Comparison of ENCODE assay signal across 13 cellular contexts in genomic region chr1:84913025-84913892, GRCh38. TPM values are rescaled to one million over a fixed set of nuclear protein-coding genes. Genes with fewer than 3 reads are reported as not detected.
DNase-seq lines count a peak whose midpoint lies in the region; ATAC-seq and TF ChIP-seq lines count a peak whose summit lies in the region.
"Had no signal": no experiment of that assay in that cellular context is flagged by ENCODE, and none has a peak within 500 bp of the region (broad histone marks: within the 10 kb centered on the region; RNA-seq: fewer than 3 reads in every experiment).

No MANE protein-coding gene starts in this region.

- no peak overlapping the region for H3K27ac ChIP-seq in neural progenitor cell
- H3K27ac ChIP-seq: skin epidermis had no signal

- peak; percentile 55 for ATAC-seq in GM21717 (IDR thresholded peaks at IDR 0.05; ENCODE audit: unreplicated experiment)
- ATAC-seq in mucosa of descending colon, result peak; percentile 99
- no peak for ATAC-seq in esophagus mucosa

- peak; percentile 61 for DNase-seq in NAMALWA (ENCODE audit: low spot score)
- DNase-seq in choroid plexus epithelial cell (ENCODE audit: low read depth), result peak; percentile 42
- peak in 1 of 3 donors; percentile 31 for DNase-seq in mucosa of descending colon
- no peak for DNase-seq in neural progenitor cell (ENCODE audit: low spot score)
- DNase-seq in amniotic stem cell (lab: John Stamatoyannopoulos, UW), result no peak
- DNase-seq: activated CD4-positive, alpha-beta T cell treated with anti-CD3 and anti-CD28 coated beads, Interleukin-2, amount 50 U/mL, for 1 hour; activated naive CD4-positive, alpha-beta T cell treated with Interleukin-2 at 50 U/mL for 16 hours; NCI-H2171; stimulated activated CD8-positive, alpha-beta memory T cell treated with anti-CD3 and anti-CD28 coated beads, Interleukin-4, amount 100 ng/mL, for 48 hours had no signal

- H3F3A ChIP-seq in neural progenitor cell (ENCODE audit: low read depth), result no peaks in the 10 kb centered on the region

- intact Hi-C loops in mucosa of descending colon (cut with DNase I, micrococcal nuclease), result no loop called here

- H3K4me2 ChIP-seq in neural progenitor cell, result no peak overlapping the region

- TF ChIP-seq CTCF in choroid plexus epithelial cell (conservative IDR thresholded peaks at IDR 0.05; ENCODE audit: low read depth, low read length), result no peak
- TF ChIP-seq CTCF in mucosa of descending colon (IDR thresholded peaks at IDR 0.05), result no peak
- TF ChIP-seq CTCF in neural progenitor cell (IDR thresholded peaks at IDR 0.05), result no peak

- no peaks in the 10 kb centered on the region for H3K79me2 ChIP-seq in neural progenitor cell (ENCODE audit: low read depth)

- H3K36me3 Mint-ChIP-seq in neural progenitor cell, result no peaks in the 10 kb centered on the region

- no peaks in the 10 kb centered on the region for H3K4me1 ChIP-seq in mucosa of descending colon (ENCODE audit: low read depth)
- no peaks in the 10 kb centered on the region for H3K4me1 ChIP-seq in neural progenitor cell

- H3K4me3 ChIP-seq in choroid plexus epithelial cell (ENCODE audit: low read depth, low read length), result no peak overlapping the region
- H3K4me3 ChIP-seq in mucosa of descending colon, result no peak overlapping the region
- H3K4me3 ChIP-seq in neural progenitor cell, result no peak overlapping the region
- H3K4me3 ChIP-seq: skin epidermis had no signal

- no peaks in the 10 kb centered on the region for H3K4me1 Mint-ChIP-seq in neural progenitor cell

- peaks cover 2% of the 10 kb centered on the region for H3K27me3 Mint-ChIP-seq in neural progenitor cell (ENCODE audit: insufficient read depth, low read depth)

- H3K36me3 ChIP-seq in mucosa of descending colon (ENCODE audit: low read depth) (no peaks in the 10 kb centered on the region), neural progenitor cell (no peaks in the 10 kb centered on the region)

- H4K20me1 ChIP-seq in neural progenitor cell (ENCODE audit: low read depth), result no peaks in the 10 kb centered on the region

- H3K27me3 ChIP-seq in neural progenitor cell, result no peaks in the 10 kb centered on the region

- H3K4me3 Mint-ChIP-seq in neural progenitor cell, result no peak overlapping the region

- H3K9me3 ChIP-seq in mucosa of descending colon, result no peaks in the 10 kb centered on the region
- no peaks in the 10 kb centered on the region for H3K9me3 ChIP-seq in neural progenitor cell (ENCODE audit: low read depth)

- H2AFZ ChIP-seq in neural progenitor cell (replicated peaks), result no peak overlapping the region

- H3K9me3 Mint-ChIP-seq in neural progenitor cell, result no peaks in the 10 kb centered on the region

- no peak overlapping the region for H3K27ac Mint-ChIP-seq in neural progenitor cell

- H3K9ac ChIP-seq in neural progenitor cell, result no peak overlapping the region

RNA-seq across cellular contexts. Expression of gene LPAR3, which starts 20.3 kb away (rescaled TPM):
- 1 to 10 TPM; 2.5 to 3.5 (median 2.5) TPM for total RNA-seq in mucosa of descending colon
- 2.4 and 4.0 TPM in 2 replicates for total RNA-seq in neural progenitor cell (ENCODE audit: low replicate concordance)
- total RNA-seq in esophagus mucosa, result 20.6 TPM
- total RNA-seq: myocyte had no signal

Comparison
In these comparisons a context has a peak if more than half of its experiments do, and no peak if none do; other contexts are left out.
1. DNase-seq: peak in NAMALWA (single experiment) and choroid plexus epithelial cell (single experiment); none in neural progenitor cell (single experiment) and amniotic stem cell (single experiment).